Comparison of ENCODE assay signal across 9 cellular contexts in genomic region chr5:41532485-41532884, GRCh38. TPM values are rescaled to one million over a fixed set of nuclear protein-coding genes. Genes with fewer than 3 reads are reported as not detected.
"Had no signal": no experiment of that assay in that cellular context is flagged by ENCODE, and none has a peak within 500 bp of the region (broad histone marks: within the 10 kb centered on the region; RNA-seq: fewer than 3 reads in every experiment).

No MANE protein-coding gene starts in this region.

- H3K27ac Mint-ChIP-seq: GM23338, H9, HFFc6 had no signal

- H3K9me3 ChIP-seq: HAP-1 had no signal

- H3K36me3 ChIP-seq: HAP-1 had no signal

- H3K4me2 ChIP-seq: GM23338 had no signal

- H3K4me1 Mint-ChIP-seq: GM23338, H9 had no signal

- H3K4me1 ChIP-seq: HAP-1 had no signal

- H3K4me3 ChIP-seq: GM23248, GM23338, HAP-1 had no signal

- H3K27ac ChIP-seq: GM23248 had no signal

- H3K4me3 Mint-ChIP-seq: GM23338, H9, HFFc6 had no signal

- DNase-seq: GM23248, GOT3, H7, H9, HCEC 1CT, HFFc6 had no signal

- H2AFZ ChIP-seq: GM23248, GM23338 had no signal

- H3K9ac ChIP-seq: GM23248 had no signal

- ATAC-seq: GM23338, HCT116 had no signal

- H3K9me3 Mint-ChIP-seq: HFFc6 had no signal

RNA-seq across cellular contexts. Expression of gene PLCXD3, which starts 22.1 kb away (rescaled TPM):
- total RNA-seq: H9 had no signal
